Comparison of ENCODE assay signal across 24 cellular contexts in genomic region chr1:15751739-15752138, GRCh38. TPM values are rescaled to one million over a fixed set of nuclear protein-coding genes. Genes with fewer than 3 reads are reported as not detected.
"Had no signal": no experiment of that assay in that cellular context is flagged by ENCODE, and none has a peak within 500 bp of the region (broad histone marks: within the 10 kb centered on the region; RNA-seq: fewer than 3 reads in every experiment).

No MANE protein-coding gene starts in this region.

- H3K4me3 Mint-ChIP-seq: neural crest cell had no signal

- H3K9me3 ChIP-seq: heart right ventricle, mucosa of descending colon, thyroid gland had no signal

- DNase-seq: cortex of kidney; dorsolateral prefrontal cortex; effector CD8-positive, alpha-beta T cell; heart right ventricle; hypothalamus; kidney glomerular epithelial cell; mucosa of descending colon; naive thymus-derived CD8-positive, alpha-beta T cell; small intestine; stimulated activated CD4-positive, alpha-beta T cell treated with anti-CD3 and anti-CD28 coated beads, Interleukin-12 subunit alpha, Interleukin-12 subunit beta, amount 100 ng/mL, for 4 hours; stimulated activated CD4-positive, alpha-beta T cell treated with anti-CD3 and anti-CD28 coated beads, Interleukin-2, amount 100 ng/mL, for 48 hours; stimulated activated naive CD4-positive, alpha-beta T cell treated with Interleukin-2 at 50 U/mL for 16 hours; thyroid gland had no signal

- H3K36me3 ChIP-seq: cardiac muscle cell, heart right ventricle, thyroid gland had no signal

- H3K27me3 ChIP-seq: cardiac muscle cell, thyroid gland had no signal

- H3K4me3 ChIP-seq: cardiac muscle cell, dorsolateral prefrontal cortex, heart right ventricle, mucosa of descending colon, thyroid gland had no signal

- ATAC-seq: heart right ventricle; mucosa of descending colon; naive thymus-derived CD8-positive, alpha-beta T cell had no signal

- H3K27ac ChIP-seq: cardiac muscle cell, dorsolateral prefrontal cortex, heart right ventricle, thyroid gland had no signal

- H3K36me3 Mint-ChIP-seq: naive thymus-derived CD8-positive, alpha-beta T cell had no signal

- H3K9me3 Mint-ChIP-seq: neural crest cell had no signal

RNA-seq across cellular contexts. Expression of gene FBLIM1, which starts 6.9 kb away (rescaled TPM):
- total RNA-seq: naive thymus-derived CD8-positive, alpha-beta T cell had no signal
- polyA plus RNA-seq: naive thymus-derived CD8-positive, alpha-beta T cell had no signal

RNA-seq across cellular contexts. Expression of gene TMEM82, which starts 9.4 kb away (rescaled TPM):
- total RNA-seq: chondrocyte; dorsolateral prefrontal cortex; fibroblast of lung; frontal cortex; glomerular endothelial cell; heart right ventricle; lung microvascular endothelial cell; naive thymus-derived CD8-positive, alpha-beta T cell; neural crest cell; omental fat pad; pulmonary artery endothelial cell; thyroid gland; ureter had no signal
- polyA plus RNA-seq: cardiac muscle cell; esophagus; fibroblast of lung; heart right ventricle; naive thymus-derived CD8-positive, alpha-beta T cell had no signal

RNA-seq across cellular contexts. Expression of gene SLC25A34, which starts 15.7 kb away (rescaled TPM):
- total RNA-seq: frontal cortex had no signal
